ENCODE assay signal across 22 cellular contexts in the genomic region with DNA sequence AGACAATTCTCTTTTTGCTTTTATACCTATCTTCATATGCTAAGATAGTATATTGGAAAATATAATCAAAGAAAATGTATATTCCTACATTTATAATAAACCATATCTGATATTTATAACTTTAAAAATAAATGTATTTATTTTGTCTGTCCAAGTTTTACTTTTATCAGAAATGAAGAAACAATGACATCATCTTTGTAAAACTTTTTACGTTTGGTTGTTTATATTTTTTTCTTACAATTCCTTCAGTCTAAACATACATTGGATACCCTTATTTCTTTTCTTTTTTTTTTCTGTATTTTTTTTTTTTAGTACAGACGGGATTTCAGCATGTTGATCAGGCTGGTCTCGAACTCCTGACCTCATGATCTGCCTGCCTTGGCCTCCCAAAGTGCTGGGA.
"Had no signal": no experiment of that assay in that cellular context is flagged by ENCODE, and none has a peak within 500 bp of the region (broad histone marks: within the 10 kb centered on the region; RNA-seq: fewer than 3 reads in every experiment).

No MANE protein-coding gene starts in this region.

- H3K4me1 ChIP-seq: left ventricle myocardium inferior, prostate gland, spleen, suprapubic skin, tibial artery, upper lobe of right lung had no signal

- H3K4me3 ChIP-seq: left ventricle myocardium inferior, lung, ovary, prostate gland, skin epidermis, spleen, suprapubic skin, thoracic aorta, tibial artery, upper lobe of right lung had no signal

- ATAC-seq: natural killer cell treated with Interleukin-12 subunit alpha and Interleukin-12 subunit beta and Interleukin-15 and Interleukin-18, amount 100 ng/mL, for 72 hours; sciatic nerve; stimulated activated effector memory CD8-positive, alpha-beta T cell treated with anti-CD3 and anti-CD28 coated beads, Interleukin-12 subunit alpha, Interleukin-12 subunit beta, amount 100 ng/mL, for 72 hours; upper lobe of right lung had no signal

- H3K27ac ChIP-seq: left ventricle myocardium inferior, ovary, prostate gland, skin epidermis, spleen, suprapubic skin, thoracic aorta, tibial artery, upper lobe of right lung had no signal

- FAIRE-seq: islet of Langerhans, urothelium cell line had no signal

- DNase-seq: hypothalamus; immature natural killer cell; left ventricle myocardium inferior; mesendoderm; naive B cell; ovary; spleen; stimulated activated CD4-positive, alpha-beta T cell treated with anti-CD3 and anti-CD28 coated beads, Interleukin-4, amount 100 ng/mL, for 24 hours; stimulated activated naive CD4-positive, alpha-beta T cell; tibial artery; trophoblast cell; upper lobe of right lung had no signal

- H3K27me3 ChIP-seq: ovary, spleen, suprapubic skin, tibial artery, upper lobe of right lung had no signal

- H3K9me3 ChIP-seq: ovary, prostate gland, suprapubic skin, thoracic aorta, tibial artery, upper lobe of right lung had no signal

- H3K36me3 ChIP-seq: left ventricle myocardium inferior, ovary, prostate gland, spleen, suprapubic skin, thoracic aorta, tibial artery, upper lobe of right lung had no signal
